ENCODE assay signal across 8 cellular contexts in genomic region chr7:94394399-94395140, GRCh38. TPM values are rescaled to one million over a fixed set of nuclear protein-coding genes. Genes with fewer than 3 reads are reported as not detected.
DNase-seq lines count a peak whose midpoint lies in the region; ATAC-seq, FAIRE-seq and TF ChIP-seq lines count a peak whose summit lies in the region.

Gene COL1A2, plus strand, starts transcription at chr7:94394895. Its CDS starts 137 bp downstream, at chr7:94395032.

- peaks cover 9% of the 10 kb centered on the region for H3K27me3 ChIP-seq in keratinocyte (ENCODE audit: control insufficient read depth, extremely low read depth, insufficient read depth, low read length)

- TF ChIP-seq CTCF in keratinocyte (optimal IDR thresholded peaks at IDR 0.05 in 1 of 3, IDR thresholded peaks at IDR 0.05 in 1 of 3, conservative IDR thresholded peaks at IDR 0.05 in 1 of 3; ENCODE audit: extremely low read depth in 1 of 3, insufficient read depth in 2 of 3, low read length in 3 of 3), result no peak

- H3K4me1 ChIP-seq in keratinocyte (ENCODE audit: control insufficient read depth, extremely low read depth, insufficient read depth, low read length), result peaks cover 9% of the 10 kb centered on the region

- FAIRE-seq in keratinocyte (lab: Jason Lieb, UNC), result no peak

- no peaks in the 10 kb centered on the region for H4K20me1 ChIP-seq in keratinocyte (ENCODE audit: control insufficient read depth, extremely low read depth, insufficient read depth, low read length)

- H3K27me3 Mint-ChIP-seq in stimulated activated memory B cell treated with anti-CD40 and anti-IgM and Interleukin-4, amounts not matched to agents 10 μg/mL and 1 μg/mL and 100 μg/mL, for 72 hours, result no peaks in the 10 kb centered on the region

- peaks cover 19% of the 10 kb centered on the region for H3K4me1 Mint-ChIP-seq in stimulated activated memory B cell treated with anti-CD40 and anti-IgM and Interleukin-4, amounts not matched to agents 10 μg/mL and 1 μg/mL and 100 μg/mL, for 72 hours

- H3K4me3 ChIP-seq in keratinocyte (ENCODE audit: control insufficient read depth in 2 of 3, extremely low read depth in 1 of 3, insufficient read depth in 2 of 3, low read depth in 1 of 3, low read length in 3 of 3), result peak within 1 kb of the TSS in 1 of 3 experiments; percentile 23

- peak within 1 kb of the TSS; percentile 73 for H3K4me3 Mint-ChIP-seq in stimulated activated memory B cell treated with anti-CD40 and anti-IgM and Interleukin-4, amounts not matched to agents 10 μg/mL and 1 μg/mL and 100 μg/mL, for 72 hours

- H3K36me3 Mint-ChIP-seq in stimulated activated memory B cell treated with anti-CD40 and anti-IgM and Interleukin-4, amounts not matched to agents 10 μg/mL and 1 μg/mL and 100 μg/mL, for 72 hours, result no peaks in the 10 kb centered on the region

- H3K9ac ChIP-seq in keratinocyte (ENCODE audit: control insufficient read depth, extremely low read depth, insufficient read depth, low read length), result no peak within 1 kb of the TSS

- peak within 1 kb of the TSS; percentile 41 for H3K4me2 ChIP-seq in keratinocyte (ENCODE audit: control insufficient read depth, extremely low read depth, insufficient read depth, low read depth, low read length)

- H3K9me3 Mint-ChIP-seq in stimulated activated memory B cell treated with anti-CD40 and anti-IgM and Interleukin-4, amounts not matched to agents 10 μg/mL and 1 μg/mL and 100 μg/mL, for 72 hours, result no peaks in the 10 kb centered on the region

- no peaks in the 10 kb centered on the region for H3K9me3 ChIP-seq in keratinocyte (ENCODE audit: control insufficient read depth, low read depth, low read length)

- peak within 1 kb of the TSS; percentile 34 for H2AFZ ChIP-seq in keratinocyte (ENCODE audit: control insufficient read depth, low read length)

- peak within 1 kb of the TSS; percentile 52 for H3K27ac ChIP-seq in caudate nucleus (ENCODE audit: low read depth, low read length)
- no peak within 1 kb of the TSS for H3K27ac ChIP-seq in keratinocyte (ENCODE audit: control insufficient read depth, insufficient read depth, low read length)

- dilution Hi-C loops in keratinocyte (cut with MboI; ENCODE audit: extremely low pct_ligation_motif_present, low sequenced_read_pairs), result no loop called here

- peak; percentile 19 for DNase-seq in DMS153 treated with DMSO at 0.1 percent for 48 hours (lab: John Stamatoyannopoulos, UW; ENCODE audit: unreplicated experiment)
- DNase-seq in LHCN-M2 (ENCODE audit: low read depth), result peak; percentile 93
- DNase-seq in caudate nucleus (lab: John Stamatoyannopoulos, UW), result peak in 1 of 61 donors; percentile 14
- DNase-seq in keratinocyte (ENCODE audit: low read depth, low spot score), result no peak

- ATAC-seq in stimulated activated memory B cell treated with anti-CD40 and anti-IgM and Interleukin-4, amounts not matched to agents 10 μg/mL and 1 μg/mL and 100 μg/mL, for 72 hours, result peak; percentile 60
- ATAC-seq in GM21723 (IDR thresholded peaks at IDR 0.05; ENCODE audit: unreplicated experiment) (no peak), HG03097 (IDR thresholded peaks at IDR 0.05; ENCODE audit: low FRiP score, unreplicated experiment) (no peak), GM21423 (IDR thresholded peaks at IDR 0.05; ENCODE audit: unreplicated experiment) (no peak)

- H3K79me2 ChIP-seq in keratinocyte (ENCODE audit: control insufficient read depth, insufficient read depth, low read length), result no peaks in the 10 kb centered on the region

- peak within 1 kb of the TSS; percentile 20 for H3K27ac Mint-ChIP-seq in stimulated activated memory B cell treated with anti-CD40 and anti-IgM and Interleukin-4, amounts not matched to agents 10 μg/mL and 1 μg/mL and 100 μg/mL, for 72 hours

- no peaks in the 10 kb centered on the region for H3K9me1 ChIP-seq in keratinocyte (ENCODE audit: control insufficient read depth, extremely low read depth, insufficient read depth, low read length)

- H3K36me3 ChIP-seq in keratinocyte (ENCODE audit: control insufficient read depth in 2 of 2, extremely low read depth in 1 of 2, insufficient read depth in 2 of 2, low read length in 2 of 2), result no peaks in the 10 kb centered on the region

RNA-seq across cellular contexts. Expression of gene COL1A2, which starts in this region (rescaled TPM):
- total RNA-seq in LHCN-M2 (2014; rRNA removed), result 808 and 986 TPM in 2 replicates
- polyA plus RNA-seq in LHCN-M2 (2012), result 1,193 TPM
- polyA plus RNA-seq in keratinocyte, result 0.13 to 0.16 TPM (median 0.14 TPM) in 3 replicates
- polyA plus RNA-seq in keratinocyte (2011; ENCODE audit: low read depth), result not detected
- 1.3 TPM in 2 replicates for polyA plus RNA-seq in keratinocyte (2011; cell fraction: cytosol; rRNA removed)
- polyA plus RNA-seq in keratinocyte (2011; cell fraction: nucleus; rRNA removed), result 0.59 and 1.1 TPM in 2 replicates
- polyA plus RNA-seq in keratinocyte (2012; ENCODE audit: low replicate concordance), result 0.14 and 0.26 TPM in 2 replicates
- 0.06 to 3.5 TPM (median 0.49 TPM) in 3 replicates for polyA minus RNA-seq in keratinocyte
- polyA minus RNA-seq in keratinocyte (2011; cell fraction: cytosol; rRNA and poly(A)+ RNA removed), result 2.9 TPM
- 0.53 and 0.62 TPM in 2 replicates for polyA minus RNA-seq in keratinocyte (2011; cell fraction: nucleus; rRNA and poly(A)+ RNA removed)
